In the genomic region with DNA sequence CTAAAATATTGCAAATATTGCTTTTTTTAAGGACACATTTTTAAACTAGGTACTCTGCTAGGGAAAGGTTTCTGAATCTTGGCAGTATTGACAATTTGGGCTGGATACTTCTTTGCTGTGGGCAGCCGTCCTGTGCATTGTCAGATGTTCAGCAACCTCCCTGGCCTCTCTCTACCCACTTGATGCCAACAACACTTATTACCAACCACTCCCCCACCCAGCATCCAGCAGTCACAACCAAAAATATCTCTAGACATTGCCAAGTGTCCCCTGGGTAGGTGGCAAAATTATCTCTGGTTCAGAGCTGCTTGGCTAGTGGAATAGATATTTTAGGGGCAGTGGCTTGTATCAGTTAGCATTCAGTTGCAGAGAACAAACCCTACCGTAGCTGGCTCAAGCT, we compare ENCODE assay signal across 27 cellular contexts.
"Had no signal": no experiment of that assay in that cellular context is flagged by ENCODE, and none has a peak within 500 bp of the region (broad histone marks: within the 10 kb centered on the region; RNA-seq: fewer than 3 reads in every experiment).

No MANE protein-coding gene starts in this region.

- H3K27ac ChIP-seq: colonic mucosa, epithelial cell of prostate, foreskin keratinocyte, gastroesophageal sphincter, left lung, lower lobe of right lung, ovary, psoas muscle, right lobe of liver, suprapubic skin, transverse colon, upper lobe of right lung, vagina had no signal

- H3K27me3 ChIP-seq: colonic mucosa, foreskin keratinocyte, gastroesophageal sphincter, left lung, ovary, right lobe of liver, suprapubic skin, transverse colon, upper lobe of right lung, vagina had no signal

- H3K9me3 ChIP-seq: colonic mucosa, gastroesophageal sphincter, left lung, lower lobe of right lung, ovary, psoas muscle, right lobe of liver, suprapubic skin, transverse colon, upper lobe of right lung, vagina had no signal

- ATAC-seq: esophagus mucosa; foreskin keratinocyte; gastroesophageal sphincter; left lung; lower lobe of right lung; natural killer cell; right lobe of liver; stimulated activated naive CD8-positive, alpha-beta T cell treated with anti-CD3 and anti-CD28 coated beads, Interleukin-15, amount 100 ng/mL, for 72 hours; upper lobe of right lung had no signal

- DNase-seq: colonic mucosa; effector CD8-positive, alpha-beta T cell; endodermal cell; foreskin keratinocyte; glutamatergic neuron; kidney; left lung; lower lobe of right lung; natural killer cell; occipital lobe; ovary; psoas muscle; right lobe of liver; stimulated activated CD4-positive, alpha-beta T cell treated with anti-CD3 and anti-CD28 coated beads, Interleukin-12 subunit alpha, Interleukin-12 subunit beta, amount 100 ng/mL, for 4 hours; stimulated activated CD4-positive, alpha-beta T cell treated with anti-CD3 and anti-CD28 coated beads, Interleukin-1b, Interleukin-23, amount 100 ng/mL, for 48 hours; stimulated activated CD4-positive, alpha-beta T cell treated with anti-CD3 and anti-CD28 coated beads, Interleukin-4, amount 100 ng/mL, for 1 hour; stimulated activated CD8-positive, alpha-beta memory T cell treated with anti-CD3 and anti-CD28 coated beads, Interleukin-4, amount 100 ng/mL, for 48 hours; stimulated activated naive CD4-positive, alpha-beta T cell; stimulated activated naive CD8-positive, alpha-beta T cell treated with anti-CD3 and anti-CD28 coated beads, Interleukin-15, amount 100 ng/mL, for 72 hours; transverse colon; upper lobe of right lung had no signal

- H3K36me3 ChIP-seq: colonic mucosa, gastroesophageal sphincter, left lung, lower lobe of right lung, ovary, right lobe of liver, suprapubic skin, transverse colon, upper lobe of right lung, vagina had no signal

- H3K4me1 ChIP-seq: colonic mucosa, gastroesophageal sphincter, lower lobe of right lung, psoas muscle, transverse colon, upper lobe of right lung had no signal

- FAIRE-seq: kidney had no signal

- H3K4me3 ChIP-seq: colonic mucosa, gastroesophageal sphincter, left lung, lower lobe of right lung, ovary, psoas muscle, right lobe of liver, smooth muscle cell, suprapubic skin, transverse colon, upper lobe of right lung, vagina had no signal

- H3K4me2 ChIP-seq: smooth muscle cell had no signal
